23 cellular contexts compared by ENCODE assay signal in genomic region chr1:49527606-49528305, GRCh38.
DNase-seq lines count a peak whose midpoint lies in the region; ATAC-seq, FAIRE-seq and TF ChIP-seq lines count a peak whose summit lies in the region.
"Had no signal": no experiment of that assay in that cellular context is flagged by ENCODE, and none has a peak within 500 bp of the region (broad histone marks: within the 10 kb centered on the region; RNA-seq: fewer than 3 reads in every experiment).

No MANE protein-coding gene starts in this region.

- no peaks in the 10 kb centered on the region for H3K9me3 Mint-ChIP-seq in astrocyte (ENCODE audit: unreplicated experiment)
- H3K9me3 Mint-ChIP-seq: CD8-positive, alpha-beta memory T cell had no signal

- H3K9ac ChIP-seq in PC-3 (ENCODE audit: low read length) (no peak overlapping the region), astrocyte (ENCODE audit: low read length) (no peak overlapping the region)

- POLR2A ChIA-PET in PC-3 (lab: Charles Lee; ENCODE audit: unreplicated experiment), result no interaction called here

- intact Hi-C loops in PC-3 (cut with micrococcal nuclease), result no loop called here
- intact Hi-C loops in thyroid gland (cut with DNase I), result no loop called here

- WGBS in thyroid gland, 2 donors, result 76 to 87% methylated on average over 7 of the region's 7 CpGs

- no peak overlapping the region for H3K4me3 ChIP-seq in PC-3 (ENCODE audit: low read length)
- no peak overlapping the region for H3K4me3 ChIP-seq in astrocyte (ENCODE audit: insufficient read depth, low read depth, low read length)
- H3K4me3 ChIP-seq in retinal pigment epithelial cell (ENCODE audit: low read length), result no peak overlapping the region
- H3K4me3 ChIP-seq in thyroid gland (replicated peaks in 1 of 3), result no peak overlapping the region
- H3K4me3 ChIP-seq: GM23338, K562 had no signal

- H3K36me3 ChIP-seq in PC-3 (ENCODE audit: low read depth, low read length), result no peaks in the 10 kb centered on the region
- H3K36me3 ChIP-seq in astrocyte (ENCODE audit: insufficient read depth, low read length), result no peaks in the 10 kb centered on the region
- H3K36me3 ChIP-seq in thyroid gland, result no peaks in the 10 kb centered on the region
- H3K36me3 ChIP-seq: BE2C had no signal

- H4K20me1 ChIP-seq in PC-3 (ENCODE audit: low read length) (no peaks in the 10 kb centered on the region), astrocyte (ENCODE audit: insufficient read depth, low read length) (no peaks in the 10 kb centered on the region)

- CTCF ChIA-PET in PC-3 (lab: Charles Lee), result no interaction called here

- H3K27ac ChIP-seq in PC-3 (ENCODE audit: low read length) (no peak overlapping the region), astrocyte (ENCODE audit: low read depth, low read length) (no peak overlapping the region), thyroid gland (no peak overlapping the region)

- no peak overlapping the region for H3K4me3 Mint-ChIP-seq in astrocyte (ENCODE audit: unreplicated experiment)
- H3K4me3 Mint-ChIP-seq: CD4-positive, CD25-positive, alpha-beta regulatory T cell; CD8-positive, alpha-beta memory T cell; GM23338 had no signal

- TF ChIP-seq CTCF in PC-3 (conservative IDR thresholded peaks at IDR 0.05; ENCODE audit: low read depth, low read length) (no peak), astrocyte (IDR thresholded peaks at IDR 0.05; ENCODE audit: insufficient read depth, low read depth, low read length) (no peak), retinal pigment epithelial cell (conservative IDR thresholded peaks at IDR 0.05; ENCODE audit: low read depth, low read length) (no peak), thyroid gland (IDR thresholded peaks at IDR 0.05) (no peak)

- no peak for TF ChIP-seq POLR2A in thyroid gland (IDR thresholded peaks at IDR 0.05)

- no peaks in the 10 kb centered on the region for H3K4me1 Mint-ChIP-seq in astrocyte (ENCODE audit: low read depth, unreplicated experiment)
- H3K4me1 Mint-ChIP-seq: CD4-positive, CD25-positive, alpha-beta regulatory T cell; CD8-positive, alpha-beta memory T cell; GM23338 had no signal

- H3K9me3 ChIP-seq in PC-3 (ENCODE audit: low read length) (no peaks in the 10 kb centered on the region), astrocyte (ENCODE audit: insufficient read depth, low read depth, low read length) (no peaks in the 10 kb centered on the region), thyroid gland (no peaks in the 10 kb centered on the region)
- H3K9me3 ChIP-seq: BE2C, Caco-2 had no signal

- H3K27ac Mint-ChIP-seq in astrocyte (ENCODE audit: unreplicated experiment), result no peak overlapping the region
- H3K27ac Mint-ChIP-seq: CD4-positive, CD25-positive, alpha-beta regulatory T cell; CD8-positive, alpha-beta memory T cell; GM23338 had no signal

- no peaks in the 10 kb centered on the region for H3K27me3 ChIP-seq in PC-3 (ENCODE audit: low read length)
- no peaks in the 10 kb centered on the region for H3K27me3 ChIP-seq in astrocyte (ENCODE audit: insufficient read depth, low read length)
- no peaks in the 10 kb centered on the region for H3K27me3 ChIP-seq in thyroid gland
- H3K27me3 ChIP-seq: BE2C had no signal

- no peaks in the 10 kb centered on the region for H3K9me2 ChIP-seq in PC-3 (replicated peaks; ENCODE audit: low read length)

- FAIRE-seq in astrocyte (lab: Jason Lieb, UNC), result no peak
- FAIRE-seq: A204.1, D721Med, GM12892, GM18507, H54, K562 had no signal

- no peaks in the 10 kb centered on the region for H3F3A ChIP-seq in PC-3 (ENCODE audit: low read length, unreplicated experiment)

- H3K27me3 Mint-ChIP-seq in astrocyte (ENCODE audit: low read depth, unreplicated experiment), result no peaks in the 10 kb centered on the region
- H3K27me3 Mint-ChIP-seq: CD4-positive, CD25-positive, alpha-beta regulatory T cell had no signal

- BruUV-seq in PC-3 (replicated peaks; lab: Mats Ljungman, UMichigan), result no TSS peak

- no peak overlapping the region for H2AFZ ChIP-seq in PC-3 (ENCODE audit: low read length)
- H2AFZ ChIP-seq in astrocyte (ENCODE audit: low read depth, low read length), result no peak overlapping the region
- H2AFZ ChIP-seq: GM23338 had no signal

- no peak overlapping the region for H3K4me2 ChIP-seq in PC-3 (ENCODE audit: low read length)
- no peak overlapping the region for H3K4me2 ChIP-seq in astrocyte (ENCODE audit: low read length)
- H3K4me2 ChIP-seq: GM23338 had no signal

- H3K79me2 ChIP-seq in PC-3 (ENCODE audit: low read length) (no peaks in the 10 kb centered on the region), astrocyte (ENCODE audit: insufficient read depth, low read length) (no peaks in the 10 kb centered on the region)

- DNase-seq in ELR (ENCODE audit: low read depth), result peak; percentile 3
- peak; percentile 62 for DNase-seq in PC-3
- DNase-seq in astrocyte (ENCODE audit: low read depth), result peak; percentile 9
- DNase-seq in retinal pigment epithelial cell (ENCODE audit: low read depth), result peak; percentile 5
- no peak for DNase-seq in NCI-H2107 (lab: John Stamatoyannopoulos, UW)
- DNase-seq in thyroid gland, result no peak
- no peak for DNase-seq in COR-L47 (lab: John Stamatoyannopoulos, UW)
- DNase-seq: ACHN; BE2C; C1 segment of cervical spinal cord; Caco-2; CD4-positive, CD25-positive, alpha-beta regulatory T cell; CD8-positive, alpha-beta memory T cell; GDM1; HCEC 1CT; IMR-90 had no signal

- peak; percentile 40; the same call in 1 of the 2 replicates for ATAC-seq in PC-3
- ATAC-seq: GM23338, K562 had no signal

- H3K4me1 ChIP-seq in PC-3 (ENCODE audit: insufficient read depth, low read length), result peaks cover 12% of the 10 kb centered on the region; the same call in 1 of the 2 replicates
- H3K4me1 ChIP-seq in astrocyte (ENCODE audit: insufficient read depth, low read length), result no peaks in the 10 kb centered on the region
- no peaks in the 10 kb centered on the region for H3K4me1 ChIP-seq in thyroid gland
- H3K4me1 ChIP-seq: BE2C, Caco-2 had no signal

- H3K36me3 Mint-ChIP-seq in astrocyte (ENCODE audit: low read depth, unreplicated experiment), result no peaks in the 10 kb centered on the region
- H3K36me3 Mint-ChIP-seq: CD4-positive, CD25-positive, alpha-beta regulatory T cell; CD8-positive, alpha-beta memory T cell had no signal

Comparison
In these comparisons a context has a peak if more than half of its experiments do, and no peak if none do; other contexts are left out.
1. DNase-seq: peak in ELR (single experiment), PC-3 (single experiment), astrocyte (single experiment) and retinal pigment epithelial cell (single experiment); none in NCI-H2107 (single experiment), thyroid gland (0 of 2) and COR-L47 (single experiment).